Comparison of ENCODE assay signal across 15 cellular contexts in the genomic region with DNA sequence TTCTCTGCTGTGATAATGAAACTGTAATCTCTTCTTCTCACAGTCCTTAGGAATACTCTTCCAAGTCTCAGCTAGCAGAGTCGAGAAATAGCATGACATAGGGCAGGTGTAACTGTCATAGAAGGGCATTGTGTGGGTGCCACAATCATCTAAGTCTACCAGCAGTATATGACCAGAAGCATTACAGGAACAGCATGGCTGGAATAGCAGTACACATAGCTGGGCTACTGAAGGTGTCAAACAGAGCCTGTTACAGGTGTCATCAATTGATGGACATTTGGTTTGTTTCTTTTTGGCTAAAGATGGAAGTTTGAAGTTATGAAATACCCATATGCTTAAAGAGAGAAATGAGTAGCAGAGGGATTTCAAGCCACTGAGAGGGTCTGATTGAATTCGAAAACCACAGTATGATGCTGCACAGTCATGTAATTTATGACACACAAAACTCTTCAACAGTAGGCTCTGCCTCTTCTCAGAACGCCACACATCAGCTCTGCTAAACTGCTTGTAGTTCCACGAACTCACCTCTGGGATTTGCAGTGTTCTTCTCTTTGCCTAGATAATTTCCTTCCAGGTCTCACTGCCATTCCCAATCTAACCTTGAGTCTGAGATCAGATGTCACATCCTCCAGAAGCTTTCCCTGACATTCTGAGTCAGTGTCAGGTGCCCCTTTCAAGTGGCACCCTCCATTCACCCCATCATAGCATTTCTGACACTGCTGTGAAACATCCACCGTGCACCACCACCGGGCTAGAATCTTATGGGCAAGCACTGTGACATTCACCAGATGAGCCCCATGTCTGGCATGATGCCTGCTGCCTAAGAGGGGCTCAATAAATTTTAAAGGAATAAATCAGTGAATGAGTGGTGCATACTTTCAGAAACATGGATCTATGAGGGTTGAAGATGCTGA.
DNase-seq lines count a peak whose midpoint lies in the region; ATAC-seq lines count a peak whose summit lies in the region.
"Had no signal": no experiment of that assay in that cellular context is flagged by ENCODE, and none has a peak within 500 bp of the region (broad histone marks: within the 10 kb centered on the region; RNA-seq: fewer than 3 reads in every experiment).

No MANE protein-coding gene starts in this region.

- H3K36me3 ChIP-seq in CD8-positive, alpha-beta memory T cell (ENCODE audit: insufficient read depth, low read length) = no peaks in the 10 kb centered on the region
- H3K36me3 ChIP-seq: cardiac muscle cell, HAP-1, transverse colon had no signal

- peak; percentile 5 for DNase-seq in stimulated activated CD4-positive, alpha-beta T cell treated with anti-CD3 and anti-CD28 coated beads, Interleukin-4, amount 100 ng/mL, for 24 hours
- no peak for DNase-seq in stimulated activated CD4-positive, alpha-beta T cell treated with anti-CD3 and anti-CD28 coated beads, Interleukin-2, amount 100 ng/mL, for 24 hours
- DNase-seq in stimulated activated naive CD8-positive, alpha-beta T cell treated with anti-CD3 and anti-CD28 coated beads, Interleukin-15, amount 100 ng/mL, for 72 hours = no peak
- DNase-seq in CD8-positive, alpha-beta memory T cell = no peak
- DNase-seq in HUDEP-2 (lab: John Stamatoyannopoulos, UW; ENCODE audit: unreplicated experiment in 76 of 76) (no peak), NCI-H345 treated with DMSO at 0.1 percent for 48 hours (lab: John Stamatoyannopoulos, UW; ENCODE audit: unreplicated experiment) (no peak)
- DNase-seq: mucosa of descending colon, NCI-H146, retina, transverse colon had no signal

- H3K9me3 ChIP-seq in CD8-positive, alpha-beta memory T cell (ENCODE audit: low read length) = no peaks in the 10 kb centered on the region
- H3K9me3 ChIP-seq: HAP-1, transverse colon had no signal

- H3K27me3 ChIP-seq in CD8-positive, alpha-beta memory T cell (ENCODE audit: insufficient read depth, low read length, poor library complexity, severe bottlenecking) = no peaks in the 10 kb centered on the region
- H3K27me3 ChIP-seq: cardiac muscle cell, transverse colon had no signal

- peaks cover 10 to 12% of the 10 kb centered on the region in 2 donors for H3K9me3 Mint-ChIP-seq in stimulated activated naive CD8-positive, alpha-beta T cell treated with anti-CD3 and anti-CD28 coated beads, Interleukin-15, amount 100 ng/mL, for 72 hours
- H3K9me3 Mint-ChIP-seq in CD8-positive, alpha-beta memory T cell = peaks cover 0 to 5% (median 1%) of the 10 kb centered on the region in 5 donors

- no peaks in the 10 kb centered on the region for H3K4me1 ChIP-seq in CD8-positive, alpha-beta memory T cell (ENCODE audit: insufficient read depth, low read length)
- H3K4me1 ChIP-seq: HAP-1, transverse colon had no signal

- H3K4me3 ChIP-seq in CD8-positive, alpha-beta memory T cell (ENCODE audit: low read length) = no peak overlapping the region
- H3K4me3 ChIP-seq: cardiac muscle cell, HAP-1, mucosa of descending colon, transverse colon had no signal

- CTCF ChIA-PET in CD8-positive, alpha-beta memory T cell (lab: Charles Lee) = no interaction called here

- no peaks in the 10 kb centered on the region for H3K4me1 Mint-ChIP-seq in stimulated activated naive CD8-positive, alpha-beta T cell treated with anti-CD3 and anti-CD28 coated beads, Interleukin-15, amount 100 ng/mL, for 72 hours
- peaks cover 0 to 5% (median 0%) of the 10 kb centered on the region in 3 donors for H3K4me1 Mint-ChIP-seq in CD8-positive, alpha-beta memory T cell

- no peak overlapping the region for H3K27ac Mint-ChIP-seq in stimulated activated naive CD8-positive, alpha-beta T cell treated with anti-CD3 and anti-CD28 coated beads, Interleukin-15, amount 100 ng/mL, for 72 hours
- H3K27ac Mint-ChIP-seq in CD8-positive, alpha-beta memory T cell = no peak overlapping the region

- POLR2A ChIA-PET in CD8-positive, alpha-beta memory T cell (lab: Charles Lee) = no interaction called here

- no peaks in the 10 kb centered on the region for H3K27me3 Mint-ChIP-seq in stimulated activated naive CD8-positive, alpha-beta T cell treated with anti-CD3 and anti-CD28 coated beads, Interleukin-15, amount 100 ng/mL, for 72 hours
- H3K27me3 Mint-ChIP-seq in CD8-positive, alpha-beta memory T cell = peaks cover 0 to 2% of the 10 kb centered on the region in 2 donors

- H3K36me3 Mint-ChIP-seq in CD8-positive, alpha-beta memory T cell = peaks cover 1 to 6% (median 6%) of the 10 kb centered on the region in 3 donors

- H3K27ac ChIP-seq in CD8-positive, alpha-beta memory T cell (ENCODE audit: low read depth, low read length) = no peak overlapping the region
- H3K27ac ChIP-seq: cardiac muscle cell, transverse colon had no signal

- no peak overlapping the region for H3K4me3 Mint-ChIP-seq in stimulated activated naive CD8-positive, alpha-beta T cell treated with anti-CD3 and anti-CD28 coated beads, Interleukin-15, amount 100 ng/mL, for 72 hours
- H3K4me3 Mint-ChIP-seq in CD8-positive, alpha-beta memory T cell = no peak overlapping the region

- ATAC-seq in GM21717 (IDR thresholded peaks at IDR 0.05; ENCODE audit: unreplicated experiment) (peak; percentile 81), HG03442 (IDR thresholded peaks at IDR 0.05; ENCODE audit: unreplicated experiment) (peak; percentile 95)
- peak; percentile 74 for ATAC-seq in stimulated activated naive CD8-positive, alpha-beta T cell treated with anti-CD3 and anti-CD28 coated beads, Interleukin-15, amount 100 ng/mL, for 72 hours
- ATAC-seq: esophagus mucosa, mucosa of descending colon had no signal
